In genomic region chr2:26243643-26244478, GRCh38 we compare ENCODE assay signal across 8 cellular contexts. TPM values are rescaled to one million over a fixed set of nuclear protein-coding genes. Genes with fewer than 3 reads are reported as not detected.
A peak's percentile ranks its signal among the peaks of the same experiment; 100 is the strongest.
DNase-seq lines count a peak whose midpoint lies in the region; ATAC-seq, FAIRE-seq and TF ChIP-seq lines count a peak whose summit lies in the region.

No MANE protein-coding gene starts in this region.

- H3K4me3 Mint-ChIP-seq in endodermal cell: peak overlapping the region; percentile 97

- H3K27me3 Mint-ChIP-seq in endodermal cell (ENCODE audit: insufficient read depth): peaks cover 4% of the 10 kb centered on the region

- peak overlapping the region; percentile 100 for H3K27ac Mint-ChIP-seq in endodermal cell

- peak overlapping the region; percentile 100 for H3K27ac ChIP-seq in endodermal cell (ENCODE audit: low read depth, low read length)

- H3K27me3 ChIP-seq in endodermal cell (ENCODE audit: control insufficient read depth, insufficient read depth, low read length, poor library complexity, severe bottlenecking): no peaks in the 10 kb centered on the region
- H3K27me3 ChIP-seq in mononuclear cell (ENCODE audit: insufficient read depth, low read length): no peaks in the 10 kb centered on the region

- H3K4me3 ChIP-seq in endodermal cell (ENCODE audit: low read length): peak overlapping the region; percentile 90
- peak overlapping the region; percentile 97 for H3K4me3 ChIP-seq in mononuclear cell (ENCODE audit: low read length)

- H3K36me3 ChIP-seq in endodermal cell (ENCODE audit: control insufficient read depth, insufficient read depth, low read length): no peaks in the 10 kb centered on the region

- FAIRE-seq in urothelium cell line (lab: Jason Lieb, UNC): no peak

- ATAC-seq in GM21381 (IDR thresholded peaks at IDR 0.05; ENCODE audit: unreplicated experiment): peak; percentile 26
- peak; percentile 30 for ATAC-seq in HG03571 (IDR thresholded peaks at IDR 0.05; ENCODE audit: unreplicated experiment)

- H3K9me3 ChIP-seq in endodermal cell (ENCODE audit: control insufficient read depth, low read length) (no peaks in the 10 kb centered on the region), mononuclear cell (ENCODE audit: low read depth, low read length) (no peaks in the 10 kb centered on the region)

- WGBS in endodermal cell (ENCODE audit: insufficient coverage in 1 of 2, insufficient read length in 1 of 2), 2 experiments: 0% methylated on average over 19 to 32 of the region's 32 CpGs

- no peaks in the 10 kb centered on the region for H3K9me3 Mint-ChIP-seq in endodermal cell

- no peak for TF ChIP-seq CTCF in endodermal cell (conservative IDR thresholded peaks at IDR 0.05)

- H3K9ac ChIP-seq in endodermal cell (ENCODE audit: extremely low read depth, low read length, poor library complexity, severe bottlenecking): peak overlapping the region; percentile 58

- peaks cover 42% of the 10 kb centered on the region for H3K4me1 Mint-ChIP-seq in endodermal cell

- H3K4me1 ChIP-seq in endodermal cell (ENCODE audit: control insufficient read depth, insufficient read depth, low read length) (peaks cover 3% of the 10 kb centered on the region), mononuclear cell (ENCODE audit: insufficient read depth, low read length) (peaks cover 64% of the 10 kb centered on the region)

- H3K36me3 Mint-ChIP-seq in endodermal cell (ENCODE audit: low read depth): no peaks in the 10 kb centered on the region

- DNase-seq in DMS 273 (lab: John Stamatoyannopoulos, UW; ENCODE audit: unreplicated experiment) (peak; percentile 55), DMS 273 treated with DMSO at 0.1 percent for 48 hours (lab: John Stamatoyannopoulos, UW) (no peak), SK-N-DZ (ENCODE audit: low spot score) (peak; percentile 17), endodermal cell (no peak), urothelium cell line (ENCODE audit: low spot score) (no peak)

RNA-seq across cellular contexts. Expression of gene HADHA, which starts 0.6 kb away (rescaled TPM):
- 80.2 and 85.2 TPM in 2 replicates for polyA plus RNA-seq in SK-N-DZ (2014; cell fraction: cytosol; rRNA removed)
- 42.0 and 46.9 TPM in 2 replicates for polyA plus RNA-seq in SK-N-DZ (2014; cell fraction: nucleus; rRNA removed)
- total RNA-seq in endodermal cell (10 to 100 TPM; 83.8 to 86.7 TPM), mononuclear cell (116 TPM)
- 107 TPM for polyA plus RNA-seq in endodermal cell (2013, experiment 1 of 2)
- polyA plus RNA-seq in endodermal cell (2013, experiment 2 of 2): 93.5 TPM

RNA-seq across cellular contexts. Expression of gene HADHB, which starts 0.9 kb away (rescaled TPM):
- 60.6 and 64.3 TPM in 2 replicates for polyA plus RNA-seq in SK-N-DZ (2014; cell fraction: cytosol; rRNA removed)
- polyA plus RNA-seq in SK-N-DZ (2014; cell fraction: nucleus; rRNA removed): 30.3 and 37.5 TPM in 2 replicates
- total RNA-seq in endodermal cell (10 to 100 TPM; 37.8 to 41.0 TPM), mononuclear cell (60.0 TPM)
- 51.5 TPM for polyA plus RNA-seq in endodermal cell (2013, experiment 1 of 2)
- 45.7 TPM for polyA plus RNA-seq in endodermal cell (2013, experiment 2 of 2)

Comparison
In these comparisons a context has a peak if more than half of its experiments do, and no peak if none do; other contexts are left out.
1. DNase-seq: peak in DMS 273 (single experiment) and SK-N-DZ (single experiment); none in DMS 273 treated with DMSO at 0.1 percent for 48 hours (single experiment), endodermal cell (single experiment) and urothelium cell line (single experiment).